ENCODE assay signal across 14 cellular contexts in genomic region chr20:24109008-24109407, GRCh38.
DNase-seq lines count a peak whose midpoint lies in the region; ATAC-seq lines count a peak whose summit lies in the region.
"Had no signal": no experiment of that assay in that cellular context is flagged by ENCODE, and none has a peak within 500 bp of the region (broad histone marks: within the 10 kb centered on the region; RNA-seq: fewer than 3 reads in every experiment).

No MANE protein-coding gene starts in this region.

- intact Hi-C loops in posterior cingulate gyrus (cut with DNase I) = no loop called here

- H3K36me3 Mint-ChIP-seq in activated T-cell treated with anti-CD3 and anti-CD28 coated beads, Interleukin-2, amount 50 U/mL, for 72 hours (ENCODE audit: insufficient read depth in 2 of 2) = no peaks in the 10 kb centered on the region
- no peaks in the 10 kb centered on the region for H3K36me3 Mint-ChIP-seq in stimulated activated effector memory CD8-positive, alpha-beta T cell treated with anti-CD3 and anti-CD28 coated beads, Interleukin-12 subunit alpha, Interleukin-12 subunit beta, amount 100 ng/mL, for 72 hours

- no peaks in the 10 kb centered on the region for H3K9me3 Mint-ChIP-seq in activated T-cell treated with anti-CD3 and anti-CD28 coated beads, Interleukin-2, amount 50 U/mL, for 72 hours
- H3K9me3 Mint-ChIP-seq in stimulated activated effector memory CD8-positive, alpha-beta T cell treated with anti-CD3 and anti-CD28 coated beads, Interleukin-12 subunit alpha, Interleukin-12 subunit beta, amount 100 ng/mL, for 72 hours = no peaks in the 10 kb centered on the region

- H3K4me3 ChIP-seq in Karpas-422 (ENCODE audit: low read length) = no peak overlapping the region

- no peaks in the 10 kb centered on the region for H3K9me2 ChIP-seq in Karpas-422 (replicated peaks; ENCODE audit: insufficient read depth, low read length)

- H2AFZ ChIP-seq in Karpas-422 (ENCODE audit: low read length) = no peak overlapping the region
- H2AFZ ChIP-seq: parathyroid adenoma had no signal

- no peaks in the 10 kb centered on the region for H3K4me1 ChIP-seq in Karpas-422 (ENCODE audit: low read length)
- H3K4me1 ChIP-seq: parathyroid adenoma had no signal

- H3K27me3 ChIP-seq in Karpas-422 (ENCODE audit: low read length) = no peaks in the 10 kb centered on the region

- no peaks in the 10 kb centered on the region for H3K79me2 ChIP-seq in Karpas-422 (ENCODE audit: low read length)
- H3K79me2 ChIP-seq: parathyroid adenoma had no signal

- no peaks in the 10 kb centered on the region for H3K36me3 ChIP-seq in Karpas-422 (ENCODE audit: insufficient read depth, low read length)

- no peaks in the 10 kb centered on the region for H3K9me3 ChIP-seq in Karpas-422 (ENCODE audit: low read length)

- ATAC-seq in activated T-cell treated with anti-CD3 and anti-CD28 coated beads, Interleukin-2, amount 50 U/mL, for 72 hours (replicated peaks in 1 of 2) = peak in 1 of 2 donors; percentile 65
- peak; percentile 83 for ATAC-seq in stimulated activated effector memory CD8-positive, alpha-beta T cell treated with anti-CD3 and anti-CD28 coated beads, Interleukin-12 subunit alpha, Interleukin-12 subunit beta, amount 100 ng/mL, for 72 hours
- ATAC-seq in GM19467 (IDR thresholded peaks at IDR 0.05; ENCODE audit: unreplicated experiment) = no peak

- H4K20me1 ChIP-seq in Karpas-422 (ENCODE audit: insufficient read depth, low read depth, low read length) = no peaks in the 10 kb centered on the region

- no peak overlapping the region for H3K9ac ChIP-seq in Karpas-422 (ENCODE audit: low read length)
- H3K9ac ChIP-seq: parathyroid adenoma had no signal

- peak overlapping the region; percentile 16 for H3K27ac Mint-ChIP-seq in activated T-cell treated with anti-CD3 and anti-CD28 coated beads, Interleukin-2, amount 50 U/mL, for 72 hours
- H3K27ac Mint-ChIP-seq in stimulated activated effector memory CD8-positive, alpha-beta T cell treated with anti-CD3 and anti-CD28 coated beads, Interleukin-12 subunit alpha, Interleukin-12 subunit beta, amount 100 ng/mL, for 72 hours = peak overlapping the region; percentile 72

- no peak overlapping the region for H3K4me2 ChIP-seq in Karpas-422 (ENCODE audit: low read depth, low read length, poor library complexity, severe bottlenecking)

- no peak overlapping the region for H3K27ac ChIP-seq in Karpas-422 (ENCODE audit: low read length)
- H3K27ac ChIP-seq: parathyroid adenoma had no signal

- no peaks in the 10 kb centered on the region for H3K27me3 Mint-ChIP-seq in activated T-cell treated with anti-CD3 and anti-CD28 coated beads, Interleukin-2, amount 50 U/mL, for 72 hours (ENCODE audit: low read depth)

- DNase-seq in activated gamma-delta T cell treated with Interleukin-2 at 50 U/mL for 16 hours (peak; percentile 24), activated gamma-delta T cell (lab: John Stamatoyannopoulos, UW) (no peak), Karpas-422 (peak; percentile 66), iPS-NIHi7 (ENCODE audit: extremely low spot score) (no peak), posterior cingulate gyrus (no peak)
- DNase-seq in activated T-cell treated with anti-CD3 and anti-CD28 coated beads, Interleukin-2, amount 50 U/mL, for 72 hours = peak in 1 of 2 donors; percentile 18
- DNase-seq in stimulated activated effector memory CD8-positive, alpha-beta T cell treated with anti-CD3 and anti-CD28 coated beads, Interleukin-12 subunit alpha, Interleukin-12 subunit beta, amount 100 ng/mL, for 72 hours (ENCODE audit: low spot score in 2 of 2) = peak; percentile 24 to 69
- DNase-seq: amygdala, dermis blood vessel endothelial cell, DMS79, mesendoderm, NCI-H1694 treated with DMSO at 0.1 percent for 48 hours had no signal

- peak overlapping the region; percentile 39 to 52 for H3K4me3 Mint-ChIP-seq in activated T-cell treated with anti-CD3 and anti-CD28 coated beads, Interleukin-2, amount 50 U/mL, for 72 hours
- peak overlapping the region; percentile 75 for H3K4me3 Mint-ChIP-seq in stimulated activated effector memory CD8-positive, alpha-beta T cell treated with anti-CD3 and anti-CD28 coated beads, Interleukin-12 subunit alpha, Interleukin-12 subunit beta, amount 100 ng/mL, for 72 hours

- H3K4me1 Mint-ChIP-seq in activated T-cell treated with anti-CD3 and anti-CD28 coated beads, Interleukin-2, amount 50 U/mL, for 72 hours (ENCODE audit: low read depth) = peaks cover 5% of the 10 kb centered on the region
- peaks cover 17% of the 10 kb centered on the region for H3K4me1 Mint-ChIP-seq in stimulated activated effector memory CD8-positive, alpha-beta T cell treated with anti-CD3 and anti-CD28 coated beads, Interleukin-12 subunit alpha, Interleukin-12 subunit beta, amount 100 ng/mL, for 72 hours

Comparison
In these comparisons a context has a peak if more than half of its experiments do, and no peak if none do; other contexts are left out.
1. DNase-seq: peak in activated gamma-delta T cell treated with Interleukin-2 at 50 U/mL for 16 hours (single experiment), Karpas-422 (single experiment) and stimulated activated effector memory CD8-positive, alpha-beta T cell treated with anti-CD3 and anti-CD28 coated beads, Interleukin-12 subunit alpha, Interleukin-12 subunit beta, amount 100 ng/mL, for 72 hours (2 of 2); none in activated gamma-delta T cell (single experiment), iPS-NIHi7 (single experiment) and posterior cingulate gyrus (0 of 10).